Comparison of ENCODE assay signal across 8 cellular contexts in genomic region chr16:85819245-85819644, GRCh38. TPM values are rescaled to one million over a fixed set of nuclear protein-coding genes. Genes with fewer than 3 reads are reported as not detected.
DNase-seq lines count a peak whose midpoint lies in the region; ATAC-seq and TF ChIP-seq lines count a peak whose summit lies in the region.

No MANE protein-coding gene starts in this region.

- peaks cover 6% of the 10 kb centered on the region for H3K4me1 Mint-ChIP-seq in central memory CD8-positive, alpha-beta T cell

- TF ChIP-seq CTCF in AG04449 (IDR thresholded peaks at IDR 0.05; ENCODE audit: insufficient read depth, low read length, missing control alignments) (peak; percentile 85), GM20000 (IDR thresholded peaks at IDR 0.05; ENCODE audit: extremely low read depth, missing control alignments) (peak; percentile 76)

- H3K4me3 ChIP-seq in AG04449 (ENCODE audit: low read depth, low read length), result no peak overlapping the region

- ATAC-seq in central memory CD8-positive, alpha-beta T cell (replicated peaks; ENCODE audit: extremely low read depth, poor library complexity, severe bottlenecking), result no peak
- ATAC-seq in left colon, result peak; percentile 78
- no peak for ATAC-seq in HG03095 (IDR thresholded peaks at IDR 0.05; ENCODE audit: unreplicated experiment)

- DNase-seq in AG04449 (ENCODE audit: low read depth, low spot score) (no peak), GM20000 (ENCODE audit: low spot score) (peak; percentile 88), NCI-H460 (ENCODE audit: extremely low read depth, low read depth) (peak; percentile 74), left colon (peak; percentile 83 to 94)
- DNase-seq in activated CD4-positive, alpha-beta T cell treated with anti-CD3 and anti-CD28 coated beads for 1 hour, result peak; percentile 70
- peak; percentile 75 to 84 for DNase-seq in central memory CD8-positive, alpha-beta T cell (ENCODE audit: low spot score in 2 of 2)
- DNase-seq in stimulated activated CD4-positive, alpha-beta T cell treated with anti-CD3 and anti-CD28 coated beads, Interleukin-4, amount 100 ng/mL, for 24 hours, result peak; percentile 90

- H3K9me3 Mint-ChIP-seq in central memory CD8-positive, alpha-beta T cell, result no peaks in the 10 kb centered on the region

- CTCF ChIA-PET in AG04449 (lab: Yijun Ruan, JAX), result interaction anchor here (0.6 to 7.5 kb wide), 32 partner anchors 9 to 744 kb away, joined by 3 to 316 read pairs (median 4); no protein-coding TSS in a partner anchor

- intact Hi-C loops in left colon (cut with DNase I, micrococcal nuclease), result no loop called here

- no peak overlapping the region for H3K4me3 Mint-ChIP-seq in central memory CD8-positive, alpha-beta T cell

- no peak overlapping the region for H3K27ac Mint-ChIP-seq in central memory CD8-positive, alpha-beta T cell (ENCODE audit: low read depth)

- POLR2A ChIA-PET in AG04449 (lab: Yijun Ruan, JAX), result no interaction called here

- H3K36me3 Mint-ChIP-seq in central memory CD8-positive, alpha-beta T cell (ENCODE audit: insufficient read depth), result peaks cover 3% of the 10 kb centered on the region

- no peaks in the 10 kb centered on the region for H3K27me3 Mint-ChIP-seq in central memory CD8-positive, alpha-beta T cell

RNA-seq across cellular contexts. Expression of gene COX4I1, which starts 19.8 kb away (rescaled TPM):
- total RNA-seq in NCI-H460 (2014; rRNA removed; shearing (Covaris generic)), result 490 and 498 TPM in 2 replicates
- 681 and 732 TPM in 2 replicates for polyA plus RNA-seq in NCI-H460 (2014; cell fraction: nucleus; rRNA removed)
- total RNA-seq in left colon, result 1,000 to 10,000 TPM; 1,115 to 1,368 TPM

RNA-seq across cellular contexts. Expression of gene EMC8, which starts 19.9 kb away (rescaled TPM):
- 35.1 and 45.2 TPM in 2 replicates for total RNA-seq in NCI-H460 (2014; rRNA removed; shearing (Covaris generic))
- polyA plus RNA-seq in NCI-H460 (2014; cell fraction: nucleus; rRNA removed), result 65.1 and 66.6 TPM in 2 replicates
- total RNA-seq in left colon, result 10 to 100 TPM; 31.2 to 31.3 TPM
